Comparison of ENCODE assay signal across 8 cellular contexts in genomic region chr1:113784104-113784779, GRCh38. TPM values are rescaled to one million over a fixed set of nuclear protein-coding genes. Genes with fewer than 3 reads are reported as not detected.
DNase-seq lines count a peak whose midpoint lies in the region; ATAC-seq and TF ChIP-seq lines count a peak whose summit lies in the region.

No MANE protein-coding gene starts in this region.

- no peak for TF ChIP-seq CTCF in mesothelial cell of epicardium (IDR thresholded peaks at IDR 0.05; ENCODE audit: unreplicated experiment)

- POLR2A ChIA-PET in activated CD4-positive, alpha-beta T cell treated with anti-CD3 and anti-CD28 coated beads for 36 hours (lab: Charles Lee) = interaction anchor here (1.0 to 1.4 kb wide), 3 partner anchors 11 to 120 kb away, joined by 3 to 4 read pairs (median 4); partner anchors contain the start of genes AP4B1 and DCLRE1B

- no peaks in the 10 kb centered on the region for H3K27me3 Mint-ChIP-seq in activated CD4-positive, alpha-beta T cell treated with anti-CD3 and anti-CD28 coated beads for 36 hours
- no peaks in the 10 kb centered on the region for H3K27me3 Mint-ChIP-seq in T-helper 2 cell treated with Interferon-gamma antibody and Interleukin-4, amounts not matched to agents 5 μg/mL and 100 μg/mL, for 36 hours (ENCODE audit: low read depth)
- no peaks in the 10 kb centered on the region for H3K27me3 Mint-ChIP-seq in mesothelial cell of epicardium (ENCODE audit: low read depth)

- H3K9me3 Mint-ChIP-seq in activated CD4-positive, alpha-beta T cell treated with anti-CD3 and anti-CD28 coated beads for 36 hours (ENCODE audit: low read depth) = no peaks in the 10 kb centered on the region
- H3K9me3 Mint-ChIP-seq in T-helper 2 cell treated with Interferon-gamma antibody and Interleukin-4, amounts not matched to agents 5 μg/mL and 100 μg/mL, for 36 hours = no peaks in the 10 kb centered on the region
- peaks cover 9% of the 10 kb centered on the region for H3K9me3 Mint-ChIP-seq in mesothelial cell of epicardium

- CTCF ChIA-PET in activated CD4-positive, alpha-beta T cell treated with anti-CD3 and anti-CD28 coated beads for 36 hours (lab: Charles Lee) = interaction anchor here (0.6 to 2.4 kb wide), 3 partner anchors 13 to 563 kb away, joined by 3 to 7 read pairs (median 4); partner anchors contain the start of gene RSBN1

- H3K4me1 Mint-ChIP-seq in activated CD4-positive, alpha-beta T cell treated with anti-CD3 and anti-CD28 coated beads for 36 hours = peaks cover 36% of the 10 kb centered on the region
- peaks cover 51% of the 10 kb centered on the region for H3K4me1 Mint-ChIP-seq in T-helper 2 cell treated with Interferon-gamma antibody and Interleukin-4, amounts not matched to agents 5 μg/mL and 100 μg/mL, for 36 hours (ENCODE audit: low read depth)
- peaks cover 19% of the 10 kb centered on the region for H3K4me1 Mint-ChIP-seq in mesothelial cell of epicardium

- intact Hi-C loops in activated CD4-positive, alpha-beta T cell treated with anti-CD3 and anti-CD28 coated beads for 36 hours (cut with DNase I, micrococcal nuclease) = loop anchor here (1.0 kb wide), 2 partner anchors 18 to 25 kb away; no protein-coding TSS in a partner anchor

- peak; percentile 31 for DNase-seq in activated CD4-positive, alpha-beta T cell treated with anti-CD3 and anti-CD28 coated beads for 36 hours
- DNase-seq in activated CD4-positive, alpha-beta T cell treated with anti-CD3 and anti-CD28 coated beads, Interleukin-2, amount 50 U/mL, for 4 hours = no peak
- no peak for DNase-seq in T-helper 2 cell treated with Interferon-gamma antibody and Interleukin-4, amounts not matched to agents 5 μg/mL and 100 μg/mL, for 36 hours (ENCODE audit: low spot score)
- no peak for DNase-seq in mesothelial cell of epicardium (ENCODE audit: low spot score in 2 of 2, unreplicated experiment in 2 of 2)
- no peak for DNase-seq in effector CD8-positive, alpha-beta T cell (lab: John Stamatoyannopoulos, UW)
- no peak for DNase-seq in NCI-H2081 (lab: John Stamatoyannopoulos, UW)
- DNase-seq in NCI-H146 (lab: John Stamatoyannopoulos, UW) = no peak

- H3K36me3 Mint-ChIP-seq in activated CD4-positive, alpha-beta T cell treated with anti-CD3 and anti-CD28 coated beads for 36 hours (ENCODE audit: low read depth) = peaks cover 14% of the 10 kb centered on the region
- peaks cover 35% of the 10 kb centered on the region for H3K36me3 Mint-ChIP-seq in T-helper 2 cell treated with Interferon-gamma antibody and Interleukin-4, amounts not matched to agents 5 μg/mL and 100 μg/mL, for 36 hours (ENCODE audit: low read depth)
- peaks cover 27% of the 10 kb centered on the region for H3K36me3 Mint-ChIP-seq in mesothelial cell of epicardium

- peak; percentile 73 for ATAC-seq in activated CD4-positive, alpha-beta T cell treated with anti-CD3 and anti-CD28 coated beads for 36 hours
- ATAC-seq in HG02885 (IDR thresholded peaks at IDR 0.05; ENCODE audit: poor library complexity, unreplicated experiment) = peak; percentile 66

- H3K4me3 Mint-ChIP-seq in activated CD4-positive, alpha-beta T cell treated with anti-CD3 and anti-CD28 coated beads for 36 hours = peak overlapping the region; percentile 20
- peak overlapping the region; percentile 84 for H3K4me3 Mint-ChIP-seq in T-helper 2 cell treated with Interferon-gamma antibody and Interleukin-4, amounts not matched to agents 5 μg/mL and 100 μg/mL, for 36 hours
- H3K4me3 Mint-ChIP-seq in mesothelial cell of epicardium = no peak overlapping the region

- H3K27ac Mint-ChIP-seq in activated CD4-positive, alpha-beta T cell treated with anti-CD3 and anti-CD28 coated beads for 36 hours = peak overlapping the region; percentile 96
- H3K27ac Mint-ChIP-seq in T-helper 2 cell treated with Interferon-gamma antibody and Interleukin-4, amounts not matched to agents 5 μg/mL and 100 μg/mL, for 36 hours = peak overlapping the region; percentile 98
- peak overlapping the region; percentile 51 for H3K27ac Mint-ChIP-seq in mesothelial cell of epicardium

RNA-seq across cellular contexts. Expression of gene PHTF1, which starts 25.0 kb away (rescaled TPM):
- total RNA-seq in activated CD4-positive, alpha-beta T cell treated with anti-CD3 and anti-CD28 coated beads for 36 hours = 10 to 100 TPM; 11.3 to 12.2 TPM
- total RNA-seq in mesothelial cell of epicardium = 22.9 to 26.7 TPM (median 24.2 TPM) in 3 replicates

RNA-seq across cellular contexts. Expression of gene RSBN1, which starts 28.0 kb away (rescaled TPM):
- 10 to 100 TPM; 22.1 to 24.3 TPM for total RNA-seq in activated CD4-positive, alpha-beta T cell treated with anti-CD3 and anti-CD28 coated beads for 36 hours
- total RNA-seq in mesothelial cell of epicardium = 23.7 to 27.7 TPM (median 24.7 TPM) in 3 replicates
